17 cellular contexts compared by ENCODE assay signal in the genomic region with DNA sequence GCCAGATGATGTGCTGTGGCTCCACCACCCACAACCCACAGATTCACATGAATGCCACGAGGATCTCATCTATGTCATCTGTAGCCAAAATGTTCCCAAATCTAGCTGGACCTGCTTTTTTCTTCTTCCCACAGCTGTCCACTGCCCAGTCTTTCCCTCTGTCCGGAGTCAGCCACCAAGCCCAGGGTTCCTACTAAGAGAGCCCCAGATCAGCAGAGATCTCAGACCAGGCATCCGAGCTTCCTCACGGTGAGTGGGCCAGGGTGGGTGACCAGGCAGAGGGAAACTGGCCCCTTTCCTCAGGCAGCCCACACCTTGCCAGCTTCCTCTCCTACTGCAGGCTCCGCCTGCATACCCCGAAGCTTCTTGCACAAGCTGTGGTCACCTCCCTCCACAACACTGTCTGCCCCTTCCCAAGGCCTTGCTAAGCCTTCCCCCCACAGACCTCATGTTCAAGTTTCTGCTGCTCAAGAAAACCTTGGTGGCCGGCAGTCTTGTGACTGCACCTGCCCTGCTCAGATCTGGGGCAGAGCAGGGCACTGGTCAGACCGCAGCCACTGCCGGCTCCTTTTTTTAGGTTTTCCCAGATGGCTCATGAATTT.
DNase-seq lines count a peak whose midpoint lies in the region; ATAC-seq and TF ChIP-seq lines count a peak whose summit lies in the region.
"Had no signal": no experiment of that assay in that cellular context is flagged by ENCODE, and none has a peak within 500 bp of the region (broad histone marks: within the 10 kb centered on the region; RNA-seq: fewer than 3 reads in every experiment).

No MANE protein-coding gene starts in this region.

- H3K4me1 ChIP-seq in esophagus muscularis mucosa = peaks cover 4 to 100% (median 91%) of the 10 kb centered on the region in 4 donors
- H3K4me1 ChIP-seq: HAP-1 had no signal

- no peaks in the 10 kb centered on the region for H3K27me3 ChIP-seq in esophagus muscularis mucosa

- H3K4me3 ChIP-seq in esophagus muscularis mucosa = no peak overlapping the region
- H3K4me3 ChIP-seq: HAP-1, skin epidermis had no signal

- H3K36me3 ChIP-seq in esophagus muscularis mucosa = peaks cover 36 to 92% (median 89%) of the 10 kb centered on the region in 4 donors

- intact Hi-C loops in esophagus muscularis mucosa (cut with DNase I) = no loop called here
- intact Hi-C loops in activated CD4-positive, alpha-beta memory T cell treated with anti-CD3 and anti-CD28 coated beads for 36 hours (cut with micrococcal nuclease) = no loop called here

- WGBS in esophagus muscularis mucosa = 53% methylated on average over 7 of the region's 9 CpGs

- H3K9me3 Mint-ChIP-seq in T-cell = no peaks in the 10 kb centered on the region
- no peaks in the 10 kb centered on the region for H3K9me3 Mint-ChIP-seq in stimulated activated naive CD8-positive, alpha-beta T cell treated with anti-CD3 and anti-CD28 coated beads, Interleukin-15, amount 100 ng/mL, for 72 hours
- H3K9me3 Mint-ChIP-seq in activated CD4-positive, alpha-beta memory T cell treated with anti-CD3 and anti-CD28 coated beads for 36 hours = no peaks in the 10 kb centered on the region
- H3K9me3 Mint-ChIP-seq: activated naive CD4-positive, alpha-beta T cell treated with anti-CD3 and anti-CD28 coated beads for 36 hours; memory B cell had no signal

- POLR2A ChIA-PET in T-cell (lab: Charles Lee) = interaction anchor here in 1 of 2 donors (0.6 kb wide), 1 partner anchor 12 kb away, joined by 6 read pairs; no protein-coding TSS in a partner anchor
- POLR2A ChIA-PET in activated CD4-positive, alpha-beta memory T cell treated with anti-CD3 and anti-CD28 coated beads for 36 hours (lab: Charles Lee) = no interaction called here

- peaks cover 25% of the 10 kb centered on the region for H3K36me3 Mint-ChIP-seq in T-cell
- H3K36me3 Mint-ChIP-seq in activated CD4-positive, alpha-beta memory T cell treated with anti-CD3 and anti-CD28 coated beads for 36 hours = peaks cover 22% of the 10 kb centered on the region

- no peak for TF ChIP-seq POLR2A in esophagus muscularis mucosa (IDR thresholded peaks at IDR 0.05; ENCODE audit: low read depth)

- H3K4me1 Mint-ChIP-seq in T-cell = peaks cover 13 to 29% (median 14%) of the 10 kb centered on the region in 3 donors
- H3K4me1 Mint-ChIP-seq in stimulated activated naive CD8-positive, alpha-beta T cell treated with anti-CD3 and anti-CD28 coated beads, Interleukin-15, amount 100 ng/mL, for 72 hours = peaks cover 54% of the 10 kb centered on the region
- peaks cover 12% of the 10 kb centered on the region for H3K4me1 Mint-ChIP-seq in activated CD4-positive, alpha-beta memory T cell treated with anti-CD3 and anti-CD28 coated beads for 36 hours (ENCODE audit: low read depth)
- H3K4me1 Mint-ChIP-seq: IgD-negative memory B cell had no signal

- no peak for TF ChIP-seq CTCF in esophagus muscularis mucosa (IDR thresholded peaks at IDR 0.05)

- ATAC-seq in T-cell (replicated peaks in 1 of 4) = no peak
- ATAC-seq in stimulated activated naive CD8-positive, alpha-beta T cell treated with anti-CD3 and anti-CD28 coated beads, Interleukin-15, amount 100 ng/mL, for 72 hours = peak; percentile 17

- no peaks in the 10 kb centered on the region for H3K27me3 Mint-ChIP-seq in T-cell
- no peaks in the 10 kb centered on the region for H3K27me3 Mint-ChIP-seq in stimulated activated naive CD8-positive, alpha-beta T cell treated with anti-CD3 and anti-CD28 coated beads, Interleukin-15, amount 100 ng/mL, for 72 hours
- no peaks in the 10 kb centered on the region for H3K27me3 Mint-ChIP-seq in activated CD4-positive, alpha-beta memory T cell treated with anti-CD3 and anti-CD28 coated beads for 36 hours

- no peak for TF ChIP-seq EP300 in esophagus muscularis mucosa (IDR thresholded peaks at IDR 0.05)

- CTCF ChIA-PET in T-cell (lab: Charles Lee) = no interaction called here
- CTCF ChIA-PET in activated CD4-positive, alpha-beta memory T cell treated with anti-CD3 and anti-CD28 coated beads for 36 hours (lab: Charles Lee) = interaction anchor here (1.8 kb wide), 1 partner anchor 14 kb away, joined by 13 read pairs; no protein-coding TSS in a partner anchor

- H3K4me3 Mint-ChIP-seq in T-cell = no peak overlapping the region
- no peak overlapping the region for H3K4me3 Mint-ChIP-seq in stimulated activated naive CD8-positive, alpha-beta T cell treated with anti-CD3 and anti-CD28 coated beads, Interleukin-15, amount 100 ng/mL, for 72 hours
- H3K4me3 Mint-ChIP-seq in activated CD4-positive, alpha-beta memory T cell treated with anti-CD3 and anti-CD28 coated beads for 36 hours = no peak overlapping the region
- H3K4me3 Mint-ChIP-seq: activated naive CD4-positive, alpha-beta T cell treated with anti-CD3 and anti-CD28 coated beads for 36 hours; CD8-positive, alpha-beta memory T cell; IgD-negative memory B cell; memory B cell had no signal

- H3K27ac Mint-ChIP-seq in T-cell = peak overlapping the region; percentile 39 to 56
- peak overlapping the region; percentile 28 to 91 for H3K27ac Mint-ChIP-seq in stimulated activated naive CD8-positive, alpha-beta T cell treated with anti-CD3 and anti-CD28 coated beads, Interleukin-15, amount 100 ng/mL, for 72 hours
- H3K27ac Mint-ChIP-seq in activated CD4-positive, alpha-beta memory T cell treated with anti-CD3 and anti-CD28 coated beads for 36 hours = no peak overlapping the region
- H3K27ac Mint-ChIP-seq: activated naive CD4-positive, alpha-beta T cell treated with anti-CD3 and anti-CD28 coated beads for 36 hours; memory B cell had no signal

- no peaks in the 10 kb centered on the region for H3K9me3 ChIP-seq in esophagus muscularis mucosa
- H3K9me3 ChIP-seq: HAP-1 had no signal

- peak overlapping the region; percentile 89 to 98 (median 97) for H3K27ac ChIP-seq in esophagus muscularis mucosa (replicated peaks in 1 of 4)

- DNase-seq in SKM-1 treated with dmso at 0.1 percent for 144 hours (lab: John Stamatoyannopoulos, UW; ENCODE audit: unreplicated experiment) = peak; percentile 5
- no peak for DNase-seq in SKM-1 (lab: John Stamatoyannopoulos, UW; ENCODE audit: unreplicated experiment)
- no peak for DNase-seq in T-cell
- no peak for DNase-seq in esophagus muscularis mucosa (ENCODE audit: extremely low spot score)
- DNase-seq in stimulated activated naive CD8-positive, alpha-beta T cell treated with anti-CD3 and anti-CD28 coated beads, Interleukin-15, amount 100 ng/mL, for 72 hours = no peak
- DNase-seq in mesenteric fat pad (ENCODE audit: low spot score) = no peak
- DNase-seq in activated CD4-positive, alpha-beta memory T cell treated with anti-CD3 and anti-CD28 coated beads for 36 hours = no peak
- DNase-seq in SHP77 treated with DMSO at 0.1 percent for 48 hours (lab: John Stamatoyannopoulos, UW) = no peak
- DNase-seq: 8988T; activated naive CD4-positive, alpha-beta T cell treated with anti-CD3 and anti-CD28 coated beads for 36 hours; CD8-positive, alpha-beta memory T cell; NCI-H345; nucleus accumbens had no signal
